ENCODE assay signal across 8 cellular contexts in genomic region chr15:43370975-43371974, GRCh38. TPM values are rescaled to one million over a fixed set of nuclear protein-coding genes. Genes with fewer than 3 reads are reported as not detected.
DNase-seq lines count a peak whose midpoint lies in the region; ATAC-seq and TF ChIP-seq lines count a peak whose summit lies in the region.

Gene TUBGCP4, plus strand, starts transcription at chr15:43371101. Its CDS starts 254 bp downstream, at chr15:43371355.
Gene ZSCAN29, minus strand, starts transcription at chr15:43371043. Its CDS starts 1,130 bp downstream, at chr15:43369913.

- H3K4me3 ChIP-seq in AG04450 (ENCODE audit: low read depth, low read length), result peak within 1 kb of the TSS; percentile 89

- TF ChIP-seq CTCF in AG04450 (IDR thresholded peaks at IDR 0.05; ENCODE audit: low read depth, low read length), result peak; percentile 34

- H3K9me3 ChIP-seq in AG04450 (ENCODE audit: control insufficient read depth, insufficient read depth, low read length), result peaks cover 7% of the 10 kb centered on the region

- ATAC-seq in GM18907 (IDR thresholded peaks at IDR 0.05; ENCODE audit: unreplicated experiment) (peak; percentile 77), HG03159 (IDR thresholded peaks at IDR 0.05; ENCODE audit: unreplicated experiment) (peak; percentile 70), left lobe of liver (peak; percentile 93)

- DNase-seq in AG04450 (ENCODE audit: low read depth, low spot score) (peak; percentile 26), NCI-H510A treated with DMSO at 0.1 percent for 48 hours (lab: John Stamatoyannopoulos, UW) (peak; percentile 66), cortex of kidney (lab: John Stamatoyannopoulos, UW) (peak; percentile 30), left lobe of liver (ENCODE audit: low spot score) (peak; percentile 88)
- DNase-seq in activated CD4-positive, alpha-beta T cell treated with anti-CD3 and anti-CD28 coated beads for 4 hours, result peak; percentile 67 to 76
- peak; percentile 66 for DNase-seq in stimulated activated CD4-positive, alpha-beta T cell treated with anti-CD3 and anti-CD28 coated beads, Interleukin-2, amount 100 ng/mL, for 4 hours (ENCODE audit: low read depth)

- POLR2A ChIA-PET in AG04450 (lab: Yijun Ruan, JAX), result interaction anchor here (0.6 to 1.2 kb wide), 4 partner anchors 13 to 134 kb away, joined by 3 to 5 read pairs (median 3); no protein-coding TSS in a partner anchor

- H3K27ac ChIP-seq in AG04450 (ENCODE audit: low read depth, low read length), result peak within 1 kb of the TSS; percentile 39

- CTCF ChIA-PET in AG04450 (lab: Charles Lee), result interaction anchor here (0.6 to 1.3 kb wide), 5 partner anchors 9 to 184 kb away, joined by 3 to 6 read pairs (median 4); no protein-coding TSS in a partner anchor

- H3K27me3 ChIP-seq in AG04450 (ENCODE audit: control insufficient read depth, insufficient read depth, low read length), result no peaks in the 10 kb centered on the region

RNA-seq across cellular contexts. Expression of gene TUBGCP4, which starts in this region (rescaled TPM):
- 12.3 and 14.0 TPM in 2 replicates for polyA plus RNA-seq in AG04450 (2011; rRNA removed)
- 20.5 and 23.0 TPM in 2 replicates for polyA minus RNA-seq in AG04450 (2011; rRNA and poly(A)+ RNA removed)
- 12.2 TPM for total RNA-seq in left lobe of liver

RNA-seq across cellular contexts. Expression of gene ZSCAN29, which starts in this region (rescaled TPM):
- 8.8 and 9.6 TPM in 2 replicates for polyA plus RNA-seq in AG04450 (2011; rRNA removed)
- 7.5 and 8.9 TPM in 2 replicates for polyA minus RNA-seq in AG04450 (2011; rRNA and poly(A)+ RNA removed)
- total RNA-seq in left lobe of liver, result 15.7 TPM

Comparison
In these comparisons a context has a peak if more than half of its experiments do, and no peak if none do; other contexts are left out.
1. Peak in every context shown above with its lines: DNase-seq, ATAC-seq, H3K4me3 ChIP-seq and H3K27ac ChIP-seq.
2. DNase-seq: peak in every context shown above with its lines; median percentile 88 in left lobe of liver; 72 in activated CD4-positive, alpha-beta T cell treated with anti-CD3 and anti-CD28 coated beads for 4 hours; 66 in NCI-H510A treated with DMSO at 0.1 percent for 48 hours; 66 in stimulated activated CD4-positive, alpha-beta T cell treated with anti-CD3 and anti-CD28 coated beads, Interleukin-2, amount 100 ng/mL, for 4 hours; 30 in cortex of kidney; 26 in AG04450.